ENCODE assay signal across 22 cellular contexts in genomic region chr10:20492447-20492846, GRCh38.
DNase-seq lines count a peak whose midpoint lies in the region; FAIRE-seq and TF ChIP-seq lines count a peak whose summit lies in the region.
"Had no signal": no experiment of that assay in that cellular context is flagged by ENCODE, and none has a peak within 500 bp of the region (broad histone marks: within the 10 kb centered on the region; RNA-seq: fewer than 3 reads in every experiment).

No MANE protein-coding gene starts in this region.

- no peak overlapping the region for H3K27ac Mint-ChIP-seq in type B pancreatic cell
- H3K27ac Mint-ChIP-seq: CD4-positive, CD25-positive, alpha-beta regulatory T cell; naive B cell had no signal

- peaks cover 6% of the 10 kb centered on the region for H3K9me3 Mint-ChIP-seq in type B pancreatic cell

- peaks cover 8% of the 10 kb centered on the region for H3K4me1 Mint-ChIP-seq in type B pancreatic cell (ENCODE audit: unreplicated experiment)
- H3K4me1 Mint-ChIP-seq: CD4-positive, CD25-positive, alpha-beta regulatory T cell; naive B cell had no signal

- no peak for FAIRE-seq in GM19239 (lab: Jason Lieb, UNC)
- no peak for FAIRE-seq in GM12892 (lab: Jason Lieb, UNC)
- FAIRE-seq: A204.1, astrocyte had no signal

- no peaks in the 10 kb centered on the region for H3K36me3 Mint-ChIP-seq in type B pancreatic cell
- H3K36me3 Mint-ChIP-seq: CD4-positive, CD25-positive, alpha-beta regulatory T cell; naive B cell had no signal

- TF ChIP-seq CTCF in type B pancreatic cell (conservative IDR thresholded peaks at IDR 0.05), result peak; percentile 51

- DNase-seq in SKM-1 treated with dmso at 0.1 percent for 144 hours (lab: John Stamatoyannopoulos, UW; ENCODE audit: unreplicated experiment) (peak; percentile 3), SKM-1 (lab: John Stamatoyannopoulos, UW; ENCODE audit: unreplicated experiment) (no peak), SK-MEL-5 (ENCODE audit: low read depth, low spot score) (peak; percentile 6), fibroblast of the conjunctiva (ENCODE audit: low read depth) (peak; percentile 10), type B pancreatic cell (ENCODE audit: extremely low spot score, unreplicated experiment) (no peak), GM19239 (ENCODE audit: insufficient read length, low spot score) (no peak), SHP77 (lab: John Stamatoyannopoulos, UW) (no peak), GM12892 (ENCODE audit: insufficient read length) (no peak)
- DNase-seq: activated CD4-positive, alpha-beta T cell treated with anti-CD3 and anti-CD28 coated beads for 1 hour; activated naive CD4-positive, alpha-beta T cell; CD4-positive, CD25-positive, alpha-beta regulatory T cell; EL; immature natural killer cell; Karpas-422; naive B cell; NCI-H1694; NCI-H510A treated with DMSO at 0.1 percent for 48 hours; psoas muscle; stimulated activated naive CD4-positive, alpha-beta T cell treated with Interleukin-2 at 50 U/mL for 16 hours; T-helper 1 cell had no signal

- no peak for TF ChIP-seq POLR2A in GM12892 (IDR thresholded peaks at IDR 0.05; ENCODE audit: low read depth, low read length)

- H3K27me3 Mint-ChIP-seq in type B pancreatic cell, result no peaks in the 10 kb centered on the region
- H3K27me3 Mint-ChIP-seq: CD4-positive, CD25-positive, alpha-beta regulatory T cell; naive B cell had no signal

- H3K4me3 Mint-ChIP-seq in type B pancreatic cell, result no peak overlapping the region
- H3K4me3 Mint-ChIP-seq: CD4-positive, CD25-positive, alpha-beta regulatory T cell; immature natural killer cell; naive B cell had no signal

- in situ Hi-C loops in SK-MEL-5 (cut with HindIII; ENCODE audit: low pct_unique_long_range_greater_than_20kb, low sequenced_read_pairs), result no loop called here

Comparison
In these comparisons a context has a peak if more than half of its experiments do, and no peak if none do; other contexts are left out.
1. DNase-seq: peak in SKM-1 treated with dmso at 0.1 percent for 144 hours (single experiment), SK-MEL-5 (single experiment) and fibroblast of the conjunctiva (single experiment); none in SKM-1 (single experiment), type B pancreatic cell (single experiment), GM19239 (single experiment), SHP77 (0 of 2) and GM12892 (single experiment).